Comparison of ENCODE assay signal across 15 cellular contexts in genomic region chrX:21408324-21408723, GRCh38. TPM values are rescaled to one million over a fixed set of nuclear protein-coding genes. Genes with fewer than 3 reads are reported as not detected.
DNase-seq lines count a peak whose midpoint lies in the region; TF ChIP-seq lines count a peak whose summit lies in the region.
"Had no signal": no experiment of that assay in that cellular context is flagged by ENCODE, and none has a peak within 500 bp of the region (broad histone marks: within the 10 kb centered on the region; RNA-seq: fewer than 3 reads in every experiment).

No MANE protein-coding gene starts in this region.

- H3K14ac ChIP-seq in H9 (ENCODE audit: insufficient read depth, low read length), result no peak overlapping the region

- no peak overlapping the region for H2AK5ac ChIP-seq in H9 (ENCODE audit: insufficient read length, low read length)

- no peak overlapping the region for H2BK12ac ChIP-seq in H9 (ENCODE audit: insufficient read length, low read depth, low read length)

- DNase-seq in NCI-H2107 treated with DMSO at 0.1 percent for 48 hours (lab: John Stamatoyannopoulos, UW; ENCODE audit: unreplicated experiment), result peak; percentile 59
- no peak for DNase-seq in NCI-H2107 (lab: John Stamatoyannopoulos, UW)
- DNase-seq in NCI-H1105 treated with DMSO at 0.1 percent for 48 hours (lab: John Stamatoyannopoulos, UW), result peak; percentile 71
- DNase-seq in NCI-H69 (lab: John Stamatoyannopoulos, UW), result peak; percentile 20
- no peak for DNase-seq in H9
- DNase-seq in SHP77 treated with DMSO at 0.1 percent for 48 hours (lab: John Stamatoyannopoulos, UW), result no peak
- no peak for DNase-seq in anterior cingulate cortex (lab: John Stamatoyannopoulos, UW)
- DNase-seq: NCI-H2081, NCI-H524, PC-3, T-cell had no signal

- no peaks in the 10 kb centered on the region for H3K27me3 ChIP-seq in H9 (ENCODE audit: insufficient read depth, low read length)

- H3K4me1 ChIP-seq in H9 (ENCODE audit: insufficient read depth, low read length), result no peaks in the 10 kb centered on the region

- H3K27ac Mint-ChIP-seq in nephron, result peak overlapping the region; percentile 8 to 26 (median 9)
- peak overlapping the region in 1 of 3 experiments; percentile 62; a peak in 2 of 7 replicates for H3K27ac Mint-ChIP-seq in H9
- H3K27ac Mint-ChIP-seq: GM23338, T-cell had no signal

- H3K4me2 ChIP-seq in H9 (ENCODE audit: insufficient read depth, insufficient read length, low read length), result no peak overlapping the region
- H3K4me2 ChIP-seq: GM23338 had no signal

- H3K27ac ChIP-seq in H9 (ENCODE audit: insufficient read length, low read depth, low read length), result no peak overlapping the region
- H3K27ac ChIP-seq: HL-60, SK-N-MC had no signal

- H4K5ac ChIP-seq in H9 (ENCODE audit: insufficient read length, low read depth, low read length), result no peak overlapping the region

- H2BK20ac ChIP-seq in H9 (ENCODE audit: low read depth, low read length, poor library complexity, severe bottlenecking), result no peak overlapping the region

- no peak overlapping the region for H2BK15ac ChIP-seq in H9 (ENCODE audit: low read depth, low read length)

- H2BK5ac ChIP-seq in H9 (ENCODE audit: insufficient read length, low read length), result no peak overlapping the region

- no peak overlapping the region for H3K18ac ChIP-seq in H9 (ENCODE audit: insufficient read length, low read depth, low read length)

- no peak overlapping the region for H2BK120ac ChIP-seq in H9 (ENCODE audit: low read depth, low read length, poor library complexity, severe bottlenecking)

- no peaks in the 10 kb centered on the region for H3K23me2 ChIP-seq in H9 (ENCODE audit: insufficient read length, low read depth, low read length, poor library complexity, severe bottlenecking)

- H4K8ac ChIP-seq in H9 (replicated peaks; ENCODE audit: insufficient read length, low read depth, low read length), result no peak overlapping the region

- H3K27me3 Mint-ChIP-seq in nephron (ENCODE audit: low read depth) (no peaks in the 10 kb centered on the region), H9 (ENCODE audit: low read depth) (no peaks in the 10 kb centered on the region)
- H3K27me3 Mint-ChIP-seq: T-cell had no signal

- no peak overlapping the region for H3K4ac ChIP-seq in H9 (ENCODE audit: low read depth, low read length)

- H3K56ac ChIP-seq in H9 (ENCODE audit: insufficient read length, low read depth, low read length), result no peak overlapping the region

- no peaks in the 10 kb centered on the region for H3K79me1 ChIP-seq in H9 (ENCODE audit: insufficient read depth, low read depth, low read length, poor library complexity, severe bottlenecking)

- H4K91ac ChIP-seq in H9 (ENCODE audit: insufficient read length, low read depth, low read length), result no peak overlapping the region

- H3K9me3 ChIP-seq in H9 (ENCODE audit: control insufficient read depth, low read depth, low read length), result peaks cover 8% of the 10 kb centered on the region

- no peaks in the 10 kb centered on the region for H4K20me1 ChIP-seq in H9 (ENCODE audit: control insufficient read depth, insufficient read depth, insufficient read length)

- no peaks in the 10 kb centered on the region for H3K36me3 Mint-ChIP-seq in nephron (ENCODE audit: low read depth)
- peaks cover 0 to 13% (median 7%) of the 10 kb centered on the region in 3 experiments; a peak in 5 of 7 replicates for H3K36me3 Mint-ChIP-seq in H9 (ENCODE audit: insufficient read depth in 1 of 3, low read depth in 3 of 3)

- no CpG with 5 or more reads among the region's 2 CpGs for WGBS in H9 (ENCODE audit: extremely low coverage, insufficient read length, low lambda C conversion rate)

- H3K4me1 Mint-ChIP-seq in nephron, result peaks cover 14% of the 10 kb centered on the region
- peaks cover 21 to 23% of the 10 kb centered on the region in 2 experiments for H3K4me1 Mint-ChIP-seq in H9

- TF ChIP-seq CTCF in nephron (IDR thresholded peaks at IDR 0.05; ENCODE audit: unreplicated experiment in 3 of 3) (no peak), H9 (conservative IDR thresholded peaks at IDR 0.05) (no peak)

- H3K79me2 ChIP-seq in H9 (ENCODE audit: insufficient read depth, low read length), result no peaks in the 10 kb centered on the region

- no peak overlapping the region for H3K9ac ChIP-seq in H9 (ENCODE audit: extremely low read depth, insufficient read length, low read length)

- H3K23ac ChIP-seq in H9 (ENCODE audit: insufficient read length, low read depth, low read length), result no peak overlapping the region

- H3K9me3 Mint-ChIP-seq in nephron (no peaks in the 10 kb centered on the region), H9 (peaks cover 0 to 11% of the 10 kb centered on the region in 2 experiments; a peak in 3 of 5 replicates)
- H3K9me3 Mint-ChIP-seq: GM23338, T-cell had no signal

- H2AFZ ChIP-seq in H9 (ENCODE audit: low read length), result no peak overlapping the region
- H2AFZ ChIP-seq: GM23338 had no signal

- H3K4me3 Mint-ChIP-seq in nephron (no peak overlapping the region), H9 (no peak overlapping the region)
- H3K4me3 Mint-ChIP-seq: GM23338, T-cell had no signal

- no peak overlapping the region for H3T11ph ChIP-seq in H9 (ENCODE audit: low read length)

RNA-seq across cellular contexts. Expression of gene CNKSR2, which starts 34.1 kb away (rescaled TPM):
- 38.0 and 52.9 TPM in 2 replicates for total RNA-seq in H9 (2021)

Comparison
In these comparisons a context has a peak if more than half of its experiments do, and no peak if none do; other contexts are left out.
1. DNase-seq: peak in NCI-H2107 treated with DMSO at 0.1 percent for 48 hours (single experiment), NCI-H1105 treated with DMSO at 0.1 percent for 48 hours (single experiment) and NCI-H69 (single experiment); none in NCI-H2107 (single experiment), H9 (single experiment), SHP77 treated with DMSO at 0.1 percent for 48 hours (single experiment) and anterior cingulate cortex (0 of 58).